In the genomic region with DNA sequence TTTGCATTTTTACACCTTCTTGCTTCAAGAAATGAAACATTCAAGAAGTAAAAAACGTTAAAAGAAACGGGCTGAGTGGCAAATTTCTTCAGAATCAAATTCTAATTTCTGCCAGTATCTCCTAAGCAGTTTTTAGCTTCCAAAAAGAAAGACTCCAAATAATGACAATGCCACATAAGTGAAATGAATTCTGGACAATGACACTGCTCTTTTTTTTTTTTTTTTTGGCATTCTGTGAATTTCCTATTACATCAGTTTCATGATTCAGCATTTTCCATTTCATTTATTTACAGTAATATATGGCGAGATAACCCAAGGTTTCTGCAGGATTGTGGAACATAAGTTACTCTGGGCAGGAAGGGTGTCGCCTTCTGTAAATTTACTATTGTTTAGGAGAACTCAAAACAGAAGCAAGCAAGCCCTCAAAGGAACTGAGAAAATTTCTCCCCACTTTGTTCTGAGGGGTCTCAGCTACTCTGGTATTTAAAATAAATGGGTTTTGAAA, we compare ENCODE assay signal across 8 cellular contexts. TPM values are rescaled to one million over a fixed set of nuclear protein-coding genes. Genes with fewer than 3 reads are reported as not detected.
DNase-seq lines count a peak whose midpoint lies in the region; ATAC-seq and TF ChIP-seq lines count a peak whose summit lies in the region.

No MANE protein-coding gene starts in this region.

- H3K4me1 ChIP-seq in HUES48 (ENCODE audit: control insufficient read depth, insufficient read depth, low read length) (peaks cover 28% of the 10 kb centered on the region), breast epithelium (no peaks in the 10 kb centered on the region)

- no peaks in the 10 kb centered on the region for H3K9me3 Mint-ChIP-seq in mesothelial cell of epicardium

- peaks cover 37% of the 10 kb centered on the region for H3K27me3 Mint-ChIP-seq in mesothelial cell of epicardium (ENCODE audit: low read depth)

- H3K4me3 ChIP-seq in HUES48 (ENCODE audit: low read depth, low read length) (peak overlapping the region; percentile 75), breast epithelium (peak overlapping the region; percentile 53 to 92 (median 75))

- peak overlapping the region; percentile 63; the same call in 1 of the 2 replicates for H3K9ac ChIP-seq in HUES48 (ENCODE audit: low read depth, low read length)

- no peaks in the 10 kb centered on the region for H3K36me3 Mint-ChIP-seq in mesothelial cell of epicardium

- H3K27ac Mint-ChIP-seq in mesothelial cell of epicardium = no peak overlapping the region

- H3K27me3 ChIP-seq in HUES48 (ENCODE audit: control insufficient read depth, insufficient read depth, low read length) (peaks cover 16% of the 10 kb centered on the region), breast epithelium (no peaks in the 10 kb centered on the region)

- TF ChIP-seq CTCF in breast epithelium (IDR thresholded peaks at IDR 0.05) (no peak), mesothelial cell of epicardium (IDR thresholded peaks at IDR 0.05; ENCODE audit: unreplicated experiment) (no peak)

- H3K27ac ChIP-seq in HUES48 (ENCODE audit: low read depth, low read length) (no peak overlapping the region), breast epithelium (no peak overlapping the region)

- peaks cover 26% of the 10 kb centered on the region for H3K4me1 Mint-ChIP-seq in mesothelial cell of epicardium

- no peak for TF ChIP-seq POLR2A in breast epithelium (IDR thresholded peaks at IDR 0.05)

- H3K36me3 ChIP-seq in HUES48 (ENCODE audit: control insufficient read depth, insufficient read depth, low read length) (no peaks in the 10 kb centered on the region), breast epithelium (no peaks in the 10 kb centered on the region)

- intact Hi-C loops in breast epithelium (cut with DNase I; ENCODE audit: low total_unique reads) = no loop called here

- H3K4me3 Mint-ChIP-seq in mesothelial cell of epicardium = peak overlapping the region; percentile 90

- no peaks in the 10 kb centered on the region for H3K9me3 ChIP-seq in HUES48 (ENCODE audit: control insufficient read depth, insufficient read depth, low read length)
- no peaks in the 10 kb centered on the region for H3K9me3 ChIP-seq in breast epithelium

- DNase-seq in AML-193 (lab: John Stamatoyannopoulos, UW) (peak; percentile 36), breast epithelium (ENCODE audit: low spot score in 2 of 2) (no peak), mesothelial cell of epicardium (ENCODE audit: low spot score in 2 of 2, unreplicated experiment in 2 of 2) (no peak), AG08396 (ENCODE audit: low spot score) (no peak), anterior cingulate cortex (lab: John Stamatoyannopoulos, UW) (no peak), epidermal melanocyte (ENCODE audit: insufficient read length, low spot score) (no peak)

- ATAC-seq in HG02852 (IDR thresholded peaks at IDR 0.05; ENCODE audit: unreplicated experiment) = no peak

RNA-seq across cellular contexts. Expression of gene SEL1L3, which starts 1.3 kb away (rescaled TPM):
- 10 to 100 TPM; 10.7 to 15.5 (median 14.7) TPM for total RNA-seq in breast epithelium
- 13.8 to 14.4 TPM (median 14.3 TPM) in 3 replicates for total RNA-seq in mesothelial cell of epicardium

RNA-seq across cellular contexts. Expression of gene SMIM20, which starts 52.5 kb away (rescaled TPM):
- total RNA-seq in breast epithelium (10 to 100 TPM; 26.9 to 37.0 (median 29.2) TPM), mesothelial cell of epicardium (29.7 to 31.5 TPM (median 30.0 TPM) in 3 replicates)

Comparison
In these comparisons a context has a peak if more than half of its experiments do, and no peak if none do; other contexts are left out.
1. DNase-seq: peak in AML-193 (2 of 2); none in breast epithelium (0 of 2), mesothelial cell of epicardium (0 of 2), AG08396 (single experiment), anterior cingulate cortex (0 of 58) and epidermal melanocyte (single experiment).